Comparison of ENCODE assay signal across 16 cellular contexts in genomic region chr16:2457946-2458345, GRCh38. TPM values are rescaled to one million over a fixed set of nuclear protein-coding genes. Genes with fewer than 3 reads are reported as not detected.
"Had no signal": no experiment of that assay in that cellular context is flagged by ENCODE, and none has a peak within 500 bp of the region (broad histone marks: within the 10 kb centered on the region; RNA-seq: fewer than 3 reads in every experiment).

No MANE protein-coding gene starts in this region.

- H3K27me3 Mint-ChIP-seq: activated CD4-positive, alpha-beta memory T cell treated with anti-CD3 and anti-CD28 coated beads for 36 hours; activated naive CD8-positive, alpha-beta T cell; stimulated activated naive CD8-positive, alpha-beta T cell treated with anti-CD3 and anti-CD28 coated beads, Interleukin-15, amount 100 ng/mL, for 72 hours had no signal

- H3K27me3 ChIP-seq: heart left ventricle, testis had no signal

- H3K4me3 ChIP-seq: heart left ventricle, left ventricle myocardium inferior, testis had no signal

- H3K9me3 Mint-ChIP-seq: activated CD4-positive, alpha-beta memory T cell treated with anti-CD3 and anti-CD28 coated beads for 36 hours; stimulated activated naive CD8-positive, alpha-beta T cell treated with anti-CD3 and anti-CD28 coated beads, Interleukin-15, amount 100 ng/mL, for 72 hours had no signal

- H3K4me3 Mint-ChIP-seq: activated CD4-positive, alpha-beta memory T cell treated with anti-CD3 and anti-CD28 coated beads for 36 hours; activated naive CD8-positive, alpha-beta T cell had no signal

- H3K9me3 ChIP-seq: heart left ventricle, left ventricle myocardium inferior, testis had no signal

- H3K27ac ChIP-seq: heart left ventricle, left ventricle myocardium inferior, testis had no signal

- DNase-seq: activated CD4-positive, alpha-beta memory T cell treated with anti-CD3 and anti-CD28 coated beads for 36 hours; activated gamma-delta T cell; activated T-cell treated with anti-CD3 and anti-CD28 coated beads, Interleukin-2, amount 50 U/mL, for 48 hours; anterior cingulate cortex; foreskin melanocyte; heart left ventricle; left ventricle myocardium inferior; mesenchymal stem cell; retina; stimulated activated CD4-positive, alpha-beta T cell treated with anti-CD3 and anti-CD28 coated beads, Interleukin-15, amount 100 ng/mL, for 24 hours; stimulated activated CD4-positive, alpha-beta T cell treated with anti-CD3 and anti-CD28 coated beads, Interleukin-4, amount 100 ng/mL, for 4 hours; stimulated activated naive CD8-positive, alpha-beta T cell treated with anti-CD3 and anti-CD28 coated beads, Interleukin-15, amount 100 ng/mL, for 72 hours; testis had no signal

- ATAC-seq: heart left ventricle; stimulated activated naive CD8-positive, alpha-beta T cell treated with anti-CD3 and anti-CD28 coated beads, Interleukin-15, amount 100 ng/mL, for 72 hours had no signal

- H3K27ac Mint-ChIP-seq: activated CD4-positive, alpha-beta memory T cell treated with anti-CD3 and anti-CD28 coated beads for 36 hours; activated naive CD8-positive, alpha-beta T cell; stimulated activated naive CD8-positive, alpha-beta T cell treated with anti-CD3 and anti-CD28 coated beads, Interleukin-15, amount 100 ng/mL, for 72 hours had no signal

RNA-seq across cellular contexts. Expression of gene NTN3, which starts 13.2 kb away (rescaled TPM):
- total RNA-seq: activated CD4-positive, alpha-beta memory T cell treated with anti-CD3 and anti-CD28 coated beads for 36 hours; ureter had no signal
- polyA plus RNA-seq: endothelial cell of umbilical vein, heart left ventricle had no signal
